Comparison of ENCODE assay signal across 8 cellular contexts in genomic region chr6:70166088-70166958, GRCh38.
DNase-seq lines count a peak whose midpoint lies in the region; ATAC-seq and TF ChIP-seq lines count a peak whose summit lies in the region.
"Had no signal": no experiment of that assay in that cellular context is flagged by ENCODE, and none has a peak within 500 bp of the region (broad histone marks: within the 10 kb centered on the region; RNA-seq: fewer than 3 reads in every experiment).

No MANE protein-coding gene starts in this region.

- no peaks in the 10 kb centered on the region for H3K9me3 Mint-ChIP-seq in chondrocyte (ENCODE audit: low read depth)
- H3K9me3 Mint-ChIP-seq: activated naive CD4-positive, alpha-beta T cell treated with anti-CD3 and anti-CD28 coated beads, Interleukin-2, amount 50 U/mL, for 72 hours had no signal

- peaks cover 6% of the 10 kb centered on the region for H3K4me1 Mint-ChIP-seq in chondrocyte (ENCODE audit: low read depth)

- peak overlapping the region; percentile 60 for H3K4me3 Mint-ChIP-seq in chondrocyte (ENCODE audit: unreplicated experiment)

- H3K27ac Mint-ChIP-seq in chondrocyte (ENCODE audit: unreplicated experiment), result no peak overlapping the region
- H3K27ac Mint-ChIP-seq: activated naive CD4-positive, alpha-beta T cell treated with anti-CD3 and anti-CD28 coated beads, Interleukin-2, amount 50 U/mL, for 72 hours had no signal

- H3K27me3 Mint-ChIP-seq in chondrocyte (ENCODE audit: low read depth), result peaks cover 22% of the 10 kb centered on the region

- DNase-seq in ELR (ENCODE audit: low read depth) (peak; percentile 62), RPMI8226 (peak; percentile 74), chondrocyte (ENCODE audit: low spot score) (no peak), left kidney (ENCODE audit: low read depth, low spot score) (peak; percentile 75)
- peak; percentile 36 for DNase-seq in stimulated activated naive CD8-positive, alpha-beta T cell treated with anti-CD3 and anti-CD28 coated beads, Interleukin-15, Interleukin-2, amounts not matched to agents 100 U/mL and 50 U/mL, for 24 hours

- H3K36me3 Mint-ChIP-seq in chondrocyte (ENCODE audit: low read depth), result peaks cover 1% of the 10 kb centered on the region
- H3K36me3 Mint-ChIP-seq: activated naive CD4-positive, alpha-beta T cell treated with anti-CD3 and anti-CD28 coated beads, Interleukin-2, amount 50 U/mL, for 72 hours had no signal

- ATAC-seq in GM21360 (IDR thresholded peaks at IDR 0.05; ENCODE audit: unreplicated experiment) (peak; percentile 84), HG03521 (IDR thresholded peaks at IDR 0.05; ENCODE audit: unreplicated experiment) (peak; percentile 91)
- peak; percentile 66 for ATAC-seq in stimulated activated naive CD8-positive, alpha-beta T cell treated with anti-CD3 and anti-CD28 coated beads, Interleukin-15, Interleukin-2, amounts not matched to agents 100 U/mL and 50 U/mL, for 24 hours

- TF ChIP-seq CTCF in chondrocyte (IDR thresholded peaks at IDR 0.05), result peak; percentile 85
